8 cellular contexts compared by ENCODE assay signal in the genomic region with DNA sequence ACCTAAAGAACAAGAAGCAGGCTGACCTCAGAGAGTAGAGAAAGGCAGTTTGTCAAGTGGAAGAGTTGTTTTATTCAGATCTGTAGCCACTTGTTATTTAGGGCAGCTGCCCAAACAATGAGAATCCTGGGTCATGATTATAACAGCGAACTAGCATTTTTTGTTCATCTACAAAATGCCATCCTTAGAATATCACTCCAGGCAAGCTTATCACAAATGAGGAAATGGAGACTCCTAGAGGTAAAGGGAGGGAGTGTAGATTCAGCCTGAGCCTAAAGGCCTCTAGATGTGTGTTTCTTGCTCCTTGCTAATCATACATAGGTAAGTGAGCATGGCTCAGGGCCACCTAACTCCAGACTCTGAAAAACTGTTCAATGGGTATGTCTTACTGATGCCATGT.
DNase-seq lines count a peak whose midpoint lies in the region; ATAC-seq, FAIRE-seq and TF ChIP-seq lines count a peak whose summit lies in the region.

No MANE protein-coding gene starts in this region.

- intact Hi-C loops in ascending aorta (cut with DNase I) = loop anchor here (1.0 kb wide), 1 partner anchor 180 kb away; no protein-coding TSS in a partner anchor
- intact Hi-C loops in HepG2 (cut with micrococcal nuclease; ENCODE audit: unreplicated experiment) = loop anchor here (1.0 to 5.0 kb wide), 4 partner anchors 180 to 737 kb away; no protein-coding TSS in a partner anchor

- H2AFZ ChIP-seq in HepG2 (ENCODE audit: low read length) = no peak overlapping the region

- TF ChIP-seq EP300 in HepG2 (IDR thresholded peaks at IDR 0.05; ENCODE audit: low read depth in 2 of 2, low read length in 2 of 2) = no peak
- TF ChIP-seq EP300 in HepG2 (CRISPR knock-in tag; IDR thresholded peaks at IDR 0.05; ENCODE audit: borderline replicate concordance) = no peak

- TF ChIP-seq CTCF in GM13976 (IDR thresholded peaks at IDR 0.05; ENCODE audit: borderline replicate concordance, control extremely low read depth, extremely low read depth, insufficient read depth, missing control alignments) (peak; percentile 43), ascending aorta (IDR thresholded peaks at IDR 0.05) (peak; percentile 37 to 63 (median 43)), HepG2 (CRISPR knock-in tag; IDR thresholded peaks at IDR 0.05) (peak; percentile 79)

- H3K4me2 ChIP-seq in HepG2 (ENCODE audit: low read depth, low read length) = no peak overlapping the region

- H3K9ac ChIP-seq in HepG2 (ENCODE audit: insufficient read depth, low read depth, low read length) = no peak overlapping the region

- H3K4me3 Mint-ChIP-seq in stimulated activated memory B cell treated with anti-CD40 and anti-IgM and Interleukin-4, amounts not matched to agents 10 μg/mL and 1 μg/mL and 100 μg/mL, for 72 hours = no peak overlapping the region

- no peaks in the 10 kb centered on the region for H3K36me3 ChIP-seq in ascending aorta
- no peaks in the 10 kb centered on the region for H3K36me3 ChIP-seq in HepG2 (replicated peaks in 1 of 2; ENCODE audit: control insufficient read depth in 1 of 2, insufficient read depth in 2 of 2, low read length in 2 of 2)

- H3K4me1 ChIP-seq in ascending aorta (peaks cover 0 to 4% of the 10 kb centered on the region in 2 donors), HepG2 (ENCODE audit: insufficient read depth, low read length) (peaks cover 8% of the 10 kb centered on the region)

- H3K27ac ChIP-seq in ascending aorta (no peak overlapping the region), HepG2 (ENCODE audit: extremely low read length, insufficient read depth, low read length) (no peak overlapping the region)

- 78% methylated on average over 1 of the region's 1 CpG for WGBS in HepG2 (ENCODE audit: low lambda C conversion rate)

- no peaks in the 10 kb centered on the region for H3K9me3 Mint-ChIP-seq in stimulated activated memory B cell treated with anti-CD40 and anti-IgM and Interleukin-4, amounts not matched to agents 10 μg/mL and 1 μg/mL and 100 μg/mL, for 72 hours

- no peaks in the 10 kb centered on the region for H3K4me1 Mint-ChIP-seq in stimulated activated memory B cell treated with anti-CD40 and anti-IgM and Interleukin-4, amounts not matched to agents 10 μg/mL and 1 μg/mL and 100 μg/mL, for 72 hours

- no peaks in the 10 kb centered on the region for H3K36me3 Mint-ChIP-seq in stimulated activated memory B cell treated with anti-CD40 and anti-IgM and Interleukin-4, amounts not matched to agents 10 μg/mL and 1 μg/mL and 100 μg/mL, for 72 hours

- POLR2A ChIA-PET in HEK293T (lab: Yijun Ruan, JAX) = no interaction called here
- POLR2A ChIA-PET in HepG2 (lab: Yijun Ruan, JAX) = interaction anchor here (0.6 to 2.1 kb wide), 2 partner anchors 115 to 126 kb away, joined by 4 to 8 read pairs; a partner anchor contains a TSS

- TF ChIP-seq RAD21 in HepG2 (CRISPR knock-in tag; IDR thresholded peaks at IDR 0.05) = peak; percentile 84

- no peaks in the 10 kb centered on the region for H3K79me2 ChIP-seq in HepG2 (ENCODE audit: insufficient read depth, low read length)

- in situ Hi-C loops in GM13976 (cut with MboI; ENCODE audit: low sequenced_read_pairs, unreplicated experiment) = no loop called here
- in situ Hi-C loops in HepG2 (cut with HindIII; ENCODE audit: extremely low pct_ligation_motif_present, low pct_unique_long_range_greater_than_20kb) = no loop called here

- no TSS peak for BruUV-seq in HepG2 (replicated peaks; lab: Mats Ljungman, UMichigan)

- peak; percentile 97 for ATAC-seq in HepG2
- no peak for ATAC-seq in GM19397 (IDR thresholded peaks at IDR 0.05; ENCODE audit: unreplicated experiment)
- ATAC-seq in stimulated activated memory B cell treated with anti-CD40 and anti-IgM and Interleukin-4, amounts not matched to agents 10 μg/mL and 1 μg/mL and 100 μg/mL, for 72 hours = no peak

- H3K4me3 ChIP-seq in ascending aorta (no peak overlapping the region), HepG2 (replicated peaks in 1 of 3; ENCODE audit: insufficient read depth in 1 of 3, low read depth in 2 of 3, low read length in 3 of 3) (no peak overlapping the region)

- CTCF ChIA-PET in HEK293T (lab: Yijun Ruan, JAX) = interaction anchor here (0.8 kb wide), 1 partner anchor 201 kb away, joined by 3 read pairs; no protein-coding TSS in a partner anchor
- CTCF ChIA-PET in HepG2 (lab: Yijun Ruan, JAX; ENCODE audit: low intra/inter-chr PET ratio, low total read pairs) = interaction anchor here (0.8 to 1.6 kb wide), 3 partner anchors 143 to 202 kb away, joined by 3 to 18 read pairs (median 8); no protein-coding TSS in a partner anchor

- H3K27ac Mint-ChIP-seq in stimulated activated memory B cell treated with anti-CD40 and anti-IgM and Interleukin-4, amounts not matched to agents 10 μg/mL and 1 μg/mL and 100 μg/mL, for 72 hours = no peak overlapping the region

- H3K9me3 ChIP-seq in ascending aorta (no peaks in the 10 kb centered on the region), HepG2 (ENCODE audit: low read length) (no peaks in the 10 kb centered on the region)

- H4K20me1 ChIP-seq in HepG2 (ENCODE audit: insufficient read depth, low read length) = no peaks in the 10 kb centered on the region

- FAIRE-seq in HepG2 (lab: Jason Lieb, UNC) = no peak

- DNase-seq in GM13976 (ENCODE audit: low spot score) (peak; percentile 49), HEK293T (ENCODE audit: extremely low spot score) (peak; percentile 17), NCI-H1417 treated with DMSO at 0.1 percent for 48 hours (lab: John Stamatoyannopoulos, UW) (peak; percentile 10), ascending aorta (ENCODE audit: low spot score in 2 of 2) (no peak), HepG2 (ENCODE audit: low spot score) (peak; percentile 64), UCSD-AML1 (lab: John Stamatoyannopoulos, UW; ENCODE audit: unreplicated experiment) (no peak)

- no peak for TF ChIP-seq POLR2A in HepG2 (IDR thresholded peaks at IDR 0.05; ENCODE audit: insufficient read depth in 1 of 2, low read depth in 2 of 2, low read length in 2 of 2)

- no peaks in the 10 kb centered on the region for H3K27me3 Mint-ChIP-seq in stimulated activated memory B cell treated with anti-CD40 and anti-IgM and Interleukin-4, amounts not matched to agents 10 μg/mL and 1 μg/mL and 100 μg/mL, for 72 hours

- H3K27me3 ChIP-seq in ascending aorta (no peaks in the 10 kb centered on the region), HepG2 (ENCODE audit: control insufficient read depth in 1 of 2, insufficient read depth in 2 of 2, low read length in 2 of 2) (no peaks in the 10 kb centered on the region)

TF ChIP-seq in HEK293T, 16 proteins besides CTCF, POLR2A, EP300 and RAD21:
- TF ChIP-seq ELF4 (IDR thresholded peaks at IDR 0.05) (no peak), BHLHE40 (IDR thresholded peaks at IDR 0.05; ENCODE audit: borderline replicate concordance) (no peak), TARDBP (IDR thresholded peaks at IDR 0.05) (no peak), L3MBTL2 (conservative IDR thresholded peaks at IDR 0.05) (no peak)
TF ChIP-seq in HEK293T: peak in this region for 0.

TF ChIP-seq in HepG2, 621 proteins besides CTCF, POLR2A, EP300 and RAD21 (continues in another document):
- TF ChIP-seq TSC22D2 (CRISPR knock-in tag; IDR thresholded peaks at IDR 0.05; ENCODE audit: borderline replicate concordance) = no peak
- TF ChIP-seq SOX13 (IDR thresholded peaks at IDR 0.05) = no peak
- TF ChIP-seq SOX13 (CRISPR knock-in tag; conservative IDR thresholded peaks at IDR 0.05 in 1 of 2, IDR thresholded peaks at IDR 0.05 in 1 of 2) = peak in 1 of 2 experiments; percentile 40; a peak in 1 of 4 replicates
- no peak for TF ChIP-seq KAT8 (CRISPR knock-in tag; IDR thresholded peaks at IDR 0.05)
- TF ChIP-seq PAF1 (CRISPR knock-in tag; IDR thresholded peaks at IDR 0.05) = no peak
- 0 out of 2 replicates have a peak, but pooled peaks have one; percentile 24 for TF ChIP-seq GATAD1 (CRISPR knock-in tag; IDR thresholded peaks at IDR 0.05)
- TF ChIP-seq, protein P1, sequence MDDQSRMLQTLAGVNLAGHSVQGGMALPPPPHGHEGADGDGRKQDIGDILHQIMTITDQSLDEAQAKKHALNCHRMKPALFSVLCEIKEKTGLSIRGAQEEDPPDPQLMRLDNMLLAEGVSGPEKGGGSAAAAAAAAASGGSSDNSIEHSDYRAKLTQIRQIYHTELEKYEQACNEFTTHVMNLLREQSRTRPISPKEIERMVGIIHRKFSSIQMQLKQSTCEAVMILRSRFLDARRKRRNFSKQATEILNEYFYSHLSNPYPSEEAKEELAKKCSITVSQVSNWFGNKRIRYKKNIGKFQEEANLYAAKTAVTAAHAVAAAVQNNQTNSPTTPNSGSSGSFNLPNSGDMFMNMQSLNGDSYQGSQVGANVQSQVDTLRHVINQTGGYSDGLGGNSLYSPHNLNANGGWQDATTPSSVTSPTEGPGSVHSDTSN (CRISPR knock-in tag; IDR thresholded peaks at IDR 0.05; ENCODE audit: borderline replicate concordance) = no peak
- no peak for TF ChIP-seq ZNF768 (CRISPR knock-in tag; IDR thresholded peaks at IDR 0.05)
- TF ChIP-seq HNRNPK (IDR thresholded peaks at IDR 0.05; ENCODE audit: low read depth, low read length, poor library complexity, severe bottlenecking) = peak; percentile 60
- TF ChIP-seq SMC3 (IDR thresholded peaks at IDR 0.05; ENCODE audit: low read length) = peak; percentile 94
- TF ChIP-seq CEBPB (IDR thresholded peaks at IDR 0.05; ENCODE audit: borderline replicate concordance, low read depth, low read length) = no peak
- TF ChIP-seq HDAC1 (CRISPR knock-in tag; IDR thresholded peaks at IDR 0.05) = no peak
- 0 out of 2 replicates have a peak, but pooled peaks have one; percentile 17 for TF ChIP-seq ZFP90 (CRISPR knock-in tag; IDR thresholded peaks at IDR 0.05; ENCODE audit: borderline replicate concordance)
- TF ChIP-seq ZNF703 (CRISPR knock-in tag; IDR thresholded peaks at IDR 0.05; ENCODE audit: borderline replicate concordance) = no peak
- TF ChIP-seq MED1 (CRISPR knock-in tag; IDR thresholded peaks at IDR 0.05) = 0 out of 2 replicates have a peak, but pooled peaks have one; percentile 44
- TF ChIP-seq KLF9 (CRISPR knock-in tag; IDR thresholded peaks at IDR 0.05; ENCODE audit: low read depth) = no peak
- TF ChIP-seq JUND (CRISPR knock-in tag; IDR thresholded peaks at IDR 0.05) = no peak
- TF ChIP-seq TOPORS (CRISPR knock-in tag; IDR thresholded peaks at IDR 0.05) = no peak
- no peak for TF ChIP-seq ZNF446 (CRISPR knock-in tag; IDR thresholded peaks at IDR 0.05)
- TF ChIP-seq ZNF256 (CRISPR knock-in tag; conservative IDR thresholded peaks at IDR 0.05) = no peak
- TF ChIP-seq, protein P2, sequence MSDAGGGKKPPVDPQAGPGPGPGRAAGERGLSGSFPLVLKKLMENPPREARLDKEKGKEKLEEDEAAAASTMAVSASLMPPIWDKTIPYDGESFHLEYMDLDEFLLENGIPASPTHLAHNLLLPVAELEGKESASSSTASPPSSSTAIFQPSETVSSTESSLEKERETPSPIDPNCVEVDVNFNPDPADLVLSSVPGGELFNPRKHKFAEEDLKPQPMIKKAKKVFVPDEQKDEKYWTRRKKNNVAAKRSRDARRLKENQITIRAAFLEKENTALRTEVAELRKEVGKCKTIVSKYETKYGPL (CRISPR knock-in tag; IDR thresholded peaks at IDR 0.05) = no peak
- no peak for TF ChIP-seq ZNF558 (CRISPR knock-in tag; IDR thresholded peaks at IDR 0.05; ENCODE audit: borderline replicate concordance)
- TF ChIP-seq TOE1 (CRISPR knock-in tag; IDR thresholded peaks at IDR 0.05) = no peak

Comparison
In these comparisons a context has a peak if more than half of its experiments do, and no peak if none do; other contexts are left out.
1. DNase-seq: peak in GM13976 (single experiment), HEK293T (single experiment), NCI-H1417 treated with DMSO at 0.1 percent for 48 hours (single experiment) and HepG2 (single experiment); none in ascending aorta (0 of 2) and UCSD-AML1 (single experiment).
2. Peak in every context shown above with its lines, with median percentiles within 50 percentile points of each other: CTCF ChIP-seq.